21 cellular contexts compared by ENCODE assay signal in genomic region chr2:240480834-240481623, GRCh38. TPM values are rescaled to one million over a fixed set of nuclear protein-coding genes. Genes with fewer than 3 reads are reported as not detected.
DNase-seq lines count a peak whose midpoint lies in the region; ATAC-seq and TF ChIP-seq lines count a peak whose summit lies in the region.
"Had no signal": no experiment of that assay in that cellular context is flagged by ENCODE, and none has a peak within 500 bp of the region (broad histone marks: within the 10 kb centered on the region; RNA-seq: fewer than 3 reads in every experiment).

No MANE protein-coding gene starts in this region.

- no peak overlapping the region for H3K4me3 Mint-ChIP-seq in chondrocyte (ENCODE audit: unreplicated experiment)
- H3K4me3 Mint-ChIP-seq: activated naive CD8-positive, alpha-beta T cell treated with anti-CD3 and anti-CD28 coated beads, Interleukin-2, amount 50 U/mL, for 24 hours; CD4-positive, CD25-positive, alpha-beta regulatory T cell; immature natural killer cell had no signal

- H3K4me3 ChIP-seq in neuronal stem cell (ENCODE audit: low read length in 2 of 2), result no peak overlapping the region
- H3K4me3 ChIP-seq: body of pancreas, coronary artery, HAP-1, thoracic aorta had no signal

- H3K4me2 ChIP-seq in neuronal stem cell (ENCODE audit: insufficient read depth, low read length, poor library complexity, severe bottlenecking), result no peak overlapping the region

- no peak overlapping the region for H2BK12ac ChIP-seq in neuronal stem cell (ENCODE audit: low read length)

- no peaks in the 10 kb centered on the region for H3K4me1 Mint-ChIP-seq in chondrocyte (ENCODE audit: low read depth)
- H3K4me1 Mint-ChIP-seq: activated naive CD8-positive, alpha-beta T cell treated with anti-CD3 and anti-CD28 coated beads, Interleukin-2, amount 50 U/mL, for 24 hours; immature natural killer cell had no signal

- no peaks in the 10 kb centered on the region for H3K4me1 ChIP-seq in neuronal stem cell (ENCODE audit: control insufficient read depth in 2 of 2, insufficient read depth in 1 of 2, low read depth in 1 of 2, low read length in 2 of 2)
- H3K4me1 ChIP-seq: body of pancreas, HAP-1 had no signal

- no peak overlapping the region for H2BK15ac ChIP-seq in neuronal stem cell (ENCODE audit: low read length)

- H3K36me3 Mint-ChIP-seq in chondrocyte (ENCODE audit: low read depth), result peaks cover 2% of the 10 kb centered on the region

- no peaks in the 10 kb centered on the region for H3K27me3 ChIP-seq in neuronal stem cell (ENCODE audit: control insufficient read depth in 3 of 3, insufficient read depth in 3 of 3, low read depth in 1 of 3, low read length in 3 of 3)
- H3K27me3 ChIP-seq: body of pancreas had no signal

- peak overlapping the region; percentile 21 for H3K9ac ChIP-seq in neuronal stem cell (ENCODE audit: low read depth, low read length, poor library complexity)

- no peak overlapping the region for H3K27ac ChIP-seq in neuronal stem cell (replicated peaks; ENCODE audit: low read length)
- H3K27ac ChIP-seq: body of pancreas, coronary artery, thoracic aorta, VCaP had no signal

- H4K8ac ChIP-seq in neuronal stem cell (ENCODE audit: low read depth, low read length), result no peak overlapping the region

- H3K36me3 ChIP-seq in neuronal stem cell (replicated peaks in 1 of 2; ENCODE audit: control insufficient read depth in 2 of 2, insufficient read depth in 2 of 2, low read length in 2 of 2), result no peaks in the 10 kb centered on the region
- H3K36me3 ChIP-seq: HAP-1, thoracic aorta had no signal

- H2AFZ ChIP-seq in neuronal stem cell (ENCODE audit: low read length), result no peak overlapping the region

- peaks cover 4% of the 10 kb centered on the region for H3K9me3 Mint-ChIP-seq in chondrocyte (ENCODE audit: low read depth)
- H3K9me3 Mint-ChIP-seq: immature natural killer cell had no signal

- TF ChIP-seq CTCF in chondrocyte (IDR thresholded peaks at IDR 0.05), result no peak

- H3K9me3 ChIP-seq in neuronal stem cell (replicated peaks in 1 of 2; ENCODE audit: control insufficient read depth in 2 of 2, insufficient read depth in 1 of 2, low read depth in 1 of 2, low read length in 2 of 2), result peaks cover 2 to 3% of the 10 kb centered on the region in 2 donors
- H3K9me3 ChIP-seq: body of pancreas, HAP-1, thoracic aorta had no signal

- no peaks in the 10 kb centered on the region for H3K27me3 Mint-ChIP-seq in chondrocyte (ENCODE audit: low read depth)
- H3K27me3 Mint-ChIP-seq: activated naive CD8-positive, alpha-beta T cell treated with anti-CD3 and anti-CD28 coated beads, Interleukin-2, amount 50 U/mL, for 24 hours; CD4-positive, CD25-positive, alpha-beta regulatory T cell had no signal

- no peak overlapping the region for H3K4ac ChIP-seq in neuronal stem cell (ENCODE audit: low read length)

- peak overlapping the region; percentile 22 for H2BK120ac ChIP-seq in neuronal stem cell (ENCODE audit: low read depth, low read length)

- peak overlapping the region; percentile 38 for H3K18ac ChIP-seq in neuronal stem cell (ENCODE audit: low read length)

- H2AK5ac ChIP-seq in neuronal stem cell (ENCODE audit: low read depth, low read length), result peak overlapping the region; percentile 9

- H2BK5ac ChIP-seq in neuronal stem cell (ENCODE audit: low read length), result no peak overlapping the region

- peak; percentile 2 for DNase-seq in stimulated activated CD4-positive, alpha-beta T cell treated with anti-CD3 and anti-CD28 coated beads, Interleukin-4, amount 100 ng/mL, for 24 hours
- DNase-seq in stimulated activated CD4-positive, alpha-beta T cell treated with anti-CD3 and anti-CD28 coated beads, Interleukin-1b, Interleukin-23, amount 100 ng/mL, for 48 hours, result no peak
- peak; percentile 93 for DNase-seq in chondrocyte (ENCODE audit: low spot score)
- no peak for DNase-seq in neuronal stem cell (ENCODE audit: low spot score)
- DNase-seq in NCI-H2107 treated with DMSO at 0.1 percent for 48 hours (lab: John Stamatoyannopoulos, UW; ENCODE audit: unreplicated experiment), result no peak
- no peak for DNase-seq in Ammon's horn (ENCODE audit: low spot score)
- no peak for DNase-seq in stimulated activated naive CD4-positive, alpha-beta T cell treated with Interleukin-2 at 50 U/mL for 16 hours (lab: John Stamatoyannopoulos, UW)
- DNase-seq: activated naive CD8-positive, alpha-beta T cell treated with anti-CD3 and anti-CD28 coated beads, Interleukin-2, amount 50 U/mL, for 24 hours; body of pancreas; CD4-positive, CD25-positive, alpha-beta regulatory T cell; GF-D8; immature natural killer cell; Kasumi-1; NCI-H1092 treated with DMSO at 0.1 percent for 48 hours; NCI-H2081; retina had no signal

- H3K79me1 ChIP-seq in neuronal stem cell (ENCODE audit: low read depth, low read length), result no peaks in the 10 kb centered on the region

- H4K91ac ChIP-seq in neuronal stem cell (ENCODE audit: low read depth, low read length, poor library complexity), result no peak overlapping the region

- no peak overlapping the region for H3K23ac ChIP-seq in neuronal stem cell (ENCODE audit: low read depth, low read length, poor library complexity)

- WGBS in neuronal stem cell (ENCODE audit: extremely low coverage in 2 of 2, insufficient read length in 2 of 2, insufficient replicate concordance in 1 of 2), 2 donors, result no CpG with 5 or more reads among the region's 25 CpGs

- H3K27ac Mint-ChIP-seq in chondrocyte (ENCODE audit: unreplicated experiment), result no peak overlapping the region
- H3K27ac Mint-ChIP-seq: activated naive CD8-positive, alpha-beta T cell treated with anti-CD3 and anti-CD28 coated beads, Interleukin-2, amount 50 U/mL, for 24 hours; immature natural killer cell had no signal

- ATAC-seq in GM21381 (IDR thresholded peaks at IDR 0.05; ENCODE audit: unreplicated experiment), result no peak

- H3K14ac ChIP-seq in neuronal stem cell (ENCODE audit: low read length), result peak overlapping the region; percentile 38

RNA-seq across cellular contexts. Expression of gene GPC1, which starts 45.6 kb away (rescaled TPM):
- total RNA-seq in chondrocyte, result 261 to 354 TPM (median 264 TPM) in 3 replicates
- polyA plus RNA-seq in neuronal stem cell (2013, experiment 1 of 2), result 78.0 TPM
- polyA plus RNA-seq in neuronal stem cell (2013, experiment 2 of 2), result 77.4 TPM
- polyA plus RNA-seq: immature natural killer cell had no signal

Comparison
In these comparisons a context has a peak if more than half of its experiments do, and no peak if none do; other contexts are left out.
1. DNase-seq: peak in stimulated activated CD4-positive, alpha-beta T cell treated with anti-CD3 and anti-CD28 coated beads, Interleukin-4, amount 100 ng/mL, for 24 hours (single experiment) and chondrocyte (single experiment); none in stimulated activated CD4-positive, alpha-beta T cell treated with anti-CD3 and anti-CD28 coated beads, Interleukin-1b, Interleukin-23, amount 100 ng/mL, for 48 hours (single experiment), neuronal stem cell (single experiment), NCI-H2107 treated with DMSO at 0.1 percent for 48 hours (single experiment), Ammon's horn (single experiment) and stimulated activated naive CD4-positive, alpha-beta T cell treated with Interleukin-2 at 50 U/mL for 16 hours (single experiment).